ENCODE assay signal across 8 cellular contexts in the genomic region with DNA sequence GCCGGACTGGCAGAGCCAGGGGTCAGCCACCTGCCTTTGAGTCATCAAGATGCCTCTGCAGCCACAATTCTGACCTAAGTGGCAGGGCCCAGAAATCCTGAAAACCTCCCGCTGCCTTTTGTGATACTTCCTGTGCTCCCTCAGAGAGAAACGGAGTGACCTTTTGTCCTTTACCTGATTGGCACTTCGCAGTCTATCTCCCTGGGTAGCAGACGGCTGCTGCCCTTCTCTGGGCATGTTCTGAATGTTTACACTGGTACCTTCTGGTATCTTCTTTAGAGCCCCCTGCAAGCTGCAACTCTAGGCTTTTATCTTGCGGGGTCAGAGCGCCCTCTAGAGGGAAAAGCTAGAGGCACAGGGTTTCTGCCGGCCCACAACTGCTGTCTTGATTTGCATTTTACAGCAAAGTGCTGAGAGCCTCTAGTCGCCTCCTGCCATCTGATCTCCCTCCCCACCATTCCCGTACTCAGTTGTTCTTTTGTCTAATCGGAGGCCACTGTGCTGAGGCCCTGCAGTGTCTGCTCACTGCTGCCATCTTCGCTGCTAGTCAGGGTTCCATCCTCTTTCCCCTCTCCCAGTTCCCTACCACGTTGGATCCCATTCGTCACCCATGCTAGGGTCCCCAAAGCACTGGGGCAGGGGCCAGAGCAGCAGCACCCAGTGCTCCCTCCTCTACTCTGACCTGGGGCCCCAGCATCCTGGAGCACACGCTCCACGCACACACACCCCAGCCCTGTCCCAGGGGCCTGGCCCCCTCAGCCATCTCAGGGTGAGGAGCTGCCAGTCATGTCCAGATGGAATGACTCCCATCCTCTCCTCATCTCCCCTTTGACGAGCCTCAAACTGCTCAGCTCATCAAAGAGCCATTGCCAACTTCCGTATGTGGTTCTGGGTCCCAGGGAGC. TPM values are rescaled to one million over a fixed set of nuclear protein-coding genes. Genes with fewer than 3 reads are reported as not detected.
DNase-seq lines count a peak whose midpoint lies in the region; ATAC-seq, FAIRE-seq and TF ChIP-seq lines count a peak whose summit lies in the region.

No MANE protein-coding gene starts in this region.

- H3K27me3 ChIP-seq in A673 (replicated peaks; ENCODE audit: insufficient read depth, low read depth, low read length, poor library complexity) (no peaks in the 10 kb centered on the region), colonic mucosa (no peaks in the 10 kb centered on the region), HepG2 (ENCODE audit: control insufficient read depth in 1 of 2, insufficient read depth in 2 of 2, low read length in 2 of 2) (no peaks in the 10 kb centered on the region)

- no peaks in the 10 kb centered on the region for H3K79me2 ChIP-seq in HepG2 (ENCODE audit: insufficient read depth, low read length)

- H3K9me3 ChIP-seq in A673 (ENCODE audit: low read depth, low read length, poor library complexity, severe bottlenecking) (no peaks in the 10 kb centered on the region), colonic mucosa (no peaks in the 10 kb centered on the region), HepG2 (ENCODE audit: low read length) (no peaks in the 10 kb centered on the region)

- H3K4me3 Mint-ChIP-seq in activated CD4-positive, alpha-beta T cell treated with anti-CD3 and anti-CD28 coated beads, Interleukin-2, amount 10 ng/mL, durations not matched to agents 24 days and 14 days, result no peak overlapping the region

- no TSS peak for BruUV-seq in A673 (replicated peaks; lab: Mats Ljungman, UMichigan)
- BruUV-seq in HepG2 (replicated peaks; lab: Mats Ljungman, UMichigan), result no TSS peak

- peaks cover 17% of the 10 kb centered on the region for H3K4me1 Mint-ChIP-seq in activated CD4-positive, alpha-beta T cell treated with anti-CD3 and anti-CD28 coated beads, Interleukin-2, amount 10 ng/mL, durations not matched to agents 24 days and 14 days

- H3K27ac Mint-ChIP-seq in activated CD4-positive, alpha-beta T cell treated with anti-CD3 and anti-CD28 coated beads, Interleukin-2, amount 10 ng/mL, durations not matched to agents 24 days and 14 days, result no peak overlapping the region

- no peaks in the 10 kb centered on the region for H3K9me3 Mint-ChIP-seq in activated CD4-positive, alpha-beta T cell treated with anti-CD3 and anti-CD28 coated beads, Interleukin-2, amount 10 ng/mL, durations not matched to agents 24 days and 14 days

- DNase-seq in A673 (ENCODE audit: low spot score) (peak; percentile 77), GM19239 (ENCODE audit: insufficient read length, low spot score) (peak; percentile 76), NCI-H524 (lab: John Stamatoyannopoulos, UW) (peak; percentile 67 to 80), colonic mucosa (peak; percentile 59), HepG2 (ENCODE audit: low spot score) (peak; percentile 69)
- peak; percentile 86 for DNase-seq in activated CD4-positive, alpha-beta T cell treated with anti-CD3 and anti-CD28 coated beads, Interleukin-2, amount 10 ng/mL, durations not matched to agents 24 days and 14 days
- peak in 2 of 3 donors; percentile 13 to 37 for DNase-seq in stimulated activated CD4-positive, alpha-beta T cell treated with anti-CD3 and anti-CD28 coated beads, TNF-alpha, amount 100 ng/mL, for 1 hour (ENCODE audit: low read depth in 3 of 3, low spot score in 1 of 3)

- no peak overlapping the region for H3K9ac ChIP-seq in colonic mucosa (ENCODE audit: low read depth in 2 of 2, low read length in 2 of 2)
- no peak overlapping the region for H3K9ac ChIP-seq in HepG2 (ENCODE audit: insufficient read depth, low read depth, low read length)

- POLR2A ChIA-PET in A673 (lab: Charles Lee; ENCODE audit: low non-redundant PET), result no interaction called here
- POLR2A ChIA-PET in HepG2 (lab: Yijun Ruan, JAX), result interaction anchor here (0.5 to 1.2 kb wide), 2 partner anchors 28 to 55 kb away, joined by 3 to 5 read pairs; no protein-coding TSS in a partner anchor

- H3K36me3 ChIP-seq in A673 (ENCODE audit: insufficient read depth, low read length, poor library complexity, severe bottlenecking) (no peaks in the 10 kb centered on the region), colonic mucosa (no peaks in the 10 kb centered on the region), HepG2 (replicated peaks in 1 of 2; ENCODE audit: control insufficient read depth in 1 of 2, insufficient read depth in 2 of 2, low read length in 2 of 2) (peaks cover 9 to 22% of the 10 kb centered on the region in 2 experiments)

- TF ChIP-seq EP300 in HepG2 (IDR thresholded peaks at IDR 0.05; ENCODE audit: low read depth in 2 of 2, low read length in 2 of 2) (no peak), HepG2 (CRISPR knock-in tag; IDR thresholded peaks at IDR 0.05; ENCODE audit: borderline replicate concordance) (no peak)

- WGBS in HepG2 (ENCODE audit: low lambda C conversion rate), result 60% methylated on average over 18 of the region's 18 CpGs

- no peaks in the 10 kb centered on the region for H4K20me1 ChIP-seq in HepG2 (ENCODE audit: insufficient read depth, low read length)

- peak; percentile 91 for TF ChIP-seq RAD21 in HepG2 (CRISPR knock-in tag; IDR thresholded peaks at IDR 0.05)

- CTCF ChIA-PET in A673 (lab: Charles Lee), result interaction anchor here (1.0 to 2.1 kb wide), 5 partner anchors 15 to 347 kb away, joined by 3 to 13 read pairs (median 4); no protein-coding TSS in a partner anchor
- CTCF ChIA-PET in HepG2 (lab: Yijun Ruan, JAX; ENCODE audit: low intra/inter-chr PET ratio, low total read pairs), result interaction anchor here (1.2 to 4.3 kb wide), 5 partner anchors 29 to 554 kb away, joined by 3 to 74 read pairs (median 14); no protein-coding TSS in a partner anchor

- TF ChIP-seq POLR2A in HepG2 (IDR thresholded peaks at IDR 0.05; ENCODE audit: insufficient read depth in 1 of 2, low read depth in 2 of 2, low read length in 2 of 2), result no peak

- FAIRE-seq in GM19239 (lab: Jason Lieb, UNC) (peak; percentile 88), HepG2 (lab: Jason Lieb, UNC) (peak; percentile 95)

- H3K27me3 Mint-ChIP-seq in activated CD4-positive, alpha-beta T cell treated with anti-CD3 and anti-CD28 coated beads, Interleukin-2, amount 10 ng/mL, durations not matched to agents 24 days and 14 days, result no peaks in the 10 kb centered on the region

- H3K27ac ChIP-seq in A673 (ENCODE audit: low read depth, low read length, poor library complexity, severe bottlenecking) (no peak overlapping the region), colonic mucosa (no peak overlapping the region), HepG2 (ENCODE audit: extremely low read length, insufficient read depth, low read length) (no peak overlapping the region)

- TF ChIP-seq CTCF in A673 (conservative IDR thresholded peaks at IDR 0.05; ENCODE audit: low read depth, low read length), result peak; percentile 91
- TF ChIP-seq CTCF in colonic mucosa (IDR thresholded peaks at IDR 0.05), result peak; percentile 72
- TF ChIP-seq CTCF in HepG2 (CRISPR knock-in tag; IDR thresholded peaks at IDR 0.05), result peak; percentile 89

- H3K4me3 ChIP-seq in A673 (ENCODE audit: low read depth, low read length, poor library complexity, severe bottlenecking) (no peak overlapping the region), colonic mucosa (no peak overlapping the region), HepG2 (replicated peaks in 1 of 3; ENCODE audit: insufficient read depth in 1 of 3, low read depth in 2 of 3, low read length in 3 of 3) (no peak overlapping the region)

- H2AFZ ChIP-seq in HepG2 (ENCODE audit: low read length), result no peak overlapping the region

- H3K4me1 ChIP-seq in A673 (ENCODE audit: insufficient read depth, low read length, poor library complexity, severe bottlenecking), result no peaks in the 10 kb centered on the region
- no peaks in the 10 kb centered on the region for H3K4me1 ChIP-seq in colonic mucosa
- peaks cover 14% of the 10 kb centered on the region for H3K4me1 ChIP-seq in HepG2 (ENCODE audit: insufficient read depth, low read length)

- intact Hi-C loops in A673 (cut with micrococcal nuclease; ENCODE audit: unreplicated experiment), result loop anchor here (2.0 to 5.0 kb wide), 2 partner anchors 278 to 346 kb away; no protein-coding TSS in a partner anchor
- intact Hi-C loops in activated CD4-positive, alpha-beta T cell treated with anti-CD3 and anti-CD28 coated beads, Interleukin-2, amount 10 ng/mL, durations not matched to agents 24 days and 14 days (cut with micrococcal nuclease), result loop anchor here (2.0 kb wide), 1 partner anchor 278 kb away; no protein-coding TSS in a partner anchor
- intact Hi-C loops in colonic mucosa (cut with DNase I), result no loop called here
- intact Hi-C loops in HepG2 (cut with micrococcal nuclease; ENCODE audit: unreplicated experiment), result loop anchor here (1.0 to 2.0 kb wide), 4 partner anchors 40 to 348 kb away; no protein-coding TSS in a partner anchor

- in situ Hi-C loops in HepG2 (cut with HindIII; ENCODE audit: extremely low pct_ligation_motif_present, low pct_unique_long_range_greater_than_20kb), result loop anchor here (5.0 to 25.0 kb wide), 2 partner anchors 281 to 551 kb away; no protein-coding TSS in a partner anchor

- no peak overlapping the region for H3K4me2 ChIP-seq in HepG2 (ENCODE audit: low read depth, low read length)

- H3K36me3 Mint-ChIP-seq in activated CD4-positive, alpha-beta T cell treated with anti-CD3 and anti-CD28 coated beads, Interleukin-2, amount 10 ng/mL, durations not matched to agents 24 days and 14 days (ENCODE audit: low read depth), result peaks cover 32% of the 10 kb centered on the region

- ATAC-seq in HepG2, result peak; percentile 66
- ATAC-seq in GM18519 (IDR thresholded peaks at IDR 0.05; ENCODE audit: low FRiP score, unreplicated experiment), result no peak

RNA-seq across cellular contexts. Expression of gene SPATA2, which starts 26.7 kb away (rescaled TPM):
- 9.2 and 9.7 TPM in 2 replicates for total RNA-seq in A673 (2021)
- 8.8 and 9.9 TPM in 2 replicates for total RNA-seq in activated CD4-positive, alpha-beta T cell treated with anti-CD3 and anti-CD28 coated beads, Interleukin-2, amount 10 ng/mL, durations not matched to agents 24 days and 14 days
- total RNA-seq in colonic mucosa, result 10 to 100 TPM; 17.4 to 18.1 TPM
- total RNA-seq in HepG2 (2016; rRNA removed; fragmentation: Illumina TruSeq; extraction: Trizol), result 3.2 and 4.3 TPM in 2 replicates
- 1.9 TPM in 2 replicates for total RNA-seq in HepG2 (2016; cell fraction: cytosol; rRNA removed; fragmentation: Illumina TruSeq; extraction: Trizol; ENCODE audit: low read depth)
- 3.3 and 3.4 TPM in 2 replicates for total RNA-seq in HepG2 (2016; cell fraction: insoluble cytoplasmic fraction; rRNA removed; fragmentation: Illumina TruSeq; extraction: Trizol)
- total RNA-seq in HepG2 (2016; cell fraction: membrane; rRNA removed; fragmentation: Illumina TruSeq; extraction: Trizol), result 5.6 and 6.9 TPM in 2 replicates
- 3.5 and 4.4 TPM in 2 replicates for total RNA-seq in HepG2 (2016; cell fraction: nucleus; rRNA removed; fragmentation: Illumina TruSeq; extraction: Trizol)
- 8.7 and 9.5 TPM in 2 replicates for polyA plus RNA-seq in HepG2 (2011; rRNA removed)
- 6.2 and 6.7 TPM in 2 replicates for polyA plus RNA-seq in HepG2 (2011; cell fraction: cytosol; rRNA removed)
- 9.5 and 9.7 TPM in 2 replicates for polyA plus RNA-seq in HepG2 (2011; cell fraction: nucleus; rRNA removed)
- 7.5 and 8.6 TPM in 2 replicates for polyA plus RNA-seq in HepG2 (2012)
- 2.9 and 3.5 TPM in 2 replicates for polyA plus RNA-seq in HepG2 (2016; cell fraction: cytosol; fragmentation: Illumina TruSeq; extraction: Trizol; ENCODE audit: low read depth)
- polyA plus RNA-seq in HepG2 (2016; cell fraction: insoluble cytoplasmic fraction; fragmentation: Illumina TruSeq; extraction: Trizol; ENCODE audit: low read depth), result 8.7 and 11.5 TPM in 2 replicates
- polyA plus RNA-seq in HepG2 (2016; cell fraction: membrane; fragmentation: Illumina TruSeq; extraction: Trizol; ENCODE audit: low read depth), result 9.3 and 9.7 TPM in 2 replicates
- polyA plus RNA-seq in HepG2 (2016; cell fraction: nucleus; fragmentation: Illumina TruSeq; extraction: Trizol; ENCODE audit: insufficient read depth, low read depth), result 11.3 and 13.5 TPM in 2 replicates
- polyA minus RNA-seq in HepG2 (2011; rRNA and poly(A)+ RNA removed; ENCODE audit: low replicate concordance), result 11.4 and 11.8 TPM in 2 replicates
- polyA minus RNA-seq in HepG2 (2011; cell fraction: cytosol; rRNA and poly(A)+ RNA removed), result 6.0 and 6.9 TPM in 2 replicates
- polyA minus RNA-seq in HepG2 (2011; cell fraction: nucleus; rRNA and poly(A)+ RNA removed), result 5.5 and 6.7 TPM in 2 replicates

RNA-seq across cellular contexts. Expression of gene RNF114, which starts 47.6 kb away (rescaled TPM):
- 83.6 and 90.0 TPM in 2 replicates for total RNA-seq in A673 (2021)
- 60.1 and 69.3 TPM in 2 replicates for total RNA-seq in activated CD4-positive, alpha-beta T cell treated with anti-CD3 and anti-CD28 coated beads, Interleukin-2, amount 10 ng/mL, durations not matched to agents 24 days and 14 days
- 100 to 1,000 TPM; 101 to 109 TPM for total RNA-seq in colonic mucosa
- 119 and 137 TPM in 2 replicates for total RNA-seq in HepG2 (2016; rRNA removed; fragmentation: Illumina TruSeq; extraction: Trizol)
- 20.7 and 21.9 TPM in 2 replicates for total RNA-seq in HepG2 (2016; cell fraction: cytosol; rRNA removed; fragmentation: Illumina TruSeq; extraction: Trizol; ENCODE audit: low read depth)
- 117 and 134 TPM in 2 replicates for total RNA-seq in HepG2 (2016; cell fraction: insoluble cytoplasmic fraction; rRNA removed; fragmentation: Illumina TruSeq; extraction: Trizol)
- total RNA-seq in HepG2 (2016; cell fraction: membrane; rRNA removed; fragmentation: Illumina TruSeq; extraction: Trizol), result 58.2 and 60.7 TPM in 2 replicates
- 54.0 and 64.8 TPM in 2 replicates for total RNA-seq in HepG2 (2016; cell fraction: nucleus; rRNA removed; fragmentation: Illumina TruSeq; extraction: Trizol)
- 120 and 126 TPM in 2 replicates for polyA plus RNA-seq in HepG2 (2011; rRNA removed)
- 177 and 201 TPM in 2 replicates for polyA plus RNA-seq in HepG2 (2011; cell fraction: cytosol; rRNA removed)
- 108 and 112 TPM in 2 replicates for polyA plus RNA-seq in HepG2 (2011; cell fraction: nucleus; rRNA removed)
- 108 and 111 TPM in 2 replicates for polyA plus RNA-seq in HepG2 (2012)
- 27.1 and 29.4 TPM in 2 replicates for polyA plus RNA-seq in HepG2 (2016; cell fraction: cytosol; fragmentation: Illumina TruSeq; extraction: Trizol; ENCODE audit: low read depth)
- polyA plus RNA-seq in HepG2 (2016; cell fraction: insoluble cytoplasmic fraction; fragmentation: Illumina TruSeq; extraction: Trizol; ENCODE audit: low read depth), result 140 and 169 TPM in 2 replicates
- 33.3 and 36.2 TPM in 2 replicates for polyA plus RNA-seq in HepG2 (2016; cell fraction: membrane; fragmentation: Illumina TruSeq; extraction: Trizol; ENCODE audit: low read depth)
- 104 and 116 TPM in 2 replicates for polyA plus RNA-seq in HepG2 (2016; cell fraction: nucleus; fragmentation: Illumina TruSeq; extraction: Trizol; ENCODE audit: insufficient read depth, low read depth)
- polyA minus RNA-seq in HepG2 (2011; rRNA and poly(A)+ RNA removed; ENCODE audit: low replicate concordance), result 71.3 and 124 TPM in 2 replicates
- polyA minus RNA-seq in HepG2 (2011; cell fraction: cytosol; rRNA and poly(A)+ RNA removed), result 93.0 and 100 TPM in 2 replicates
- 73.1 and 76.2 TPM in 2 replicates for polyA minus RNA-seq in HepG2 (2011; cell fraction: nucleus; rRNA and poly(A)+ RNA removed)

Comparison
In these comparisons a context has a peak if more than half of its experiments do, and no peak if none do; other contexts are left out.
1. DNase-seq: peak in every context shown above with its lines; median percentile 86 in activated CD4-positive, alpha-beta T cell treated with anti-CD3 and anti-CD28 coated beads, Interleukin-2, amount 10 ng/mL, durations not matched to agents 24 days and 14 days; 77 in A673; 76 in GM19239; 74 in NCI-H524; 69 in HepG2; 59 in colonic mucosa; 25 in stimulated activated CD4-positive, alpha-beta T cell treated with anti-CD3 and anti-CD28 coated beads, TNF-alpha, amount 100 ng/mL, for 1 hour.